8 cellular contexts compared by ENCODE assay signal in the genomic region with DNA sequence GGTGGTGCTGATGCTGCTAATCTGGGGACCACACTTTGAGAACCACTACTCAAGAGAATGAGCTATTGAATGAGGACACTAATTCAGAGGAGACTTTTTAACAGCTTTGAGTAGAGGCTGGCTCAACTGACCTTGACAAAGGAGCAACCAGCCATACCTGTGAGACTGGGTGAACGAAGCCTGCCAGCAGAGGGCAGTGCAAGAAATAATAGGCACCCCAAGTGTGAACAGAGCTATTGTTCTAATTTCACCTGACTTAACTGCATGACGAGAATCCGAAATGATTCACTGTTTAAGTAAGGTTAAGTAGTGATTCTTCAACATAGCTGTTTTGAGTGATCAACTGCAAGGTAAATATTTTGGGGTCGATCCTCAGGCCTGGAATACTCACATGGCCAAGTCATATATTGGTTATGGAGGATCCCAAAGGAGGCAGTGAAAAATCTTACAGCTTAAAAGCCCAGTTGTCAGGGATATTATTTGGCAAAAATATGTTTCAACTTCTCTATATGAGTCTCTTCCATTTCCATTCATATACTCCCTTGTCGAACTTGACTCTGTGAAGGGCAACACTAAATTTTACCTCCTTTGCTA.
DNase-seq lines count a peak whose midpoint lies in the region; ATAC-seq and TF ChIP-seq lines count a peak whose summit lies in the region.

No MANE protein-coding gene starts in this region.

- no peak overlapping the region for H3K27ac Mint-ChIP-seq in Calu3 (ENCODE audit: unreplicated experiment)

- H3K4me1 Mint-ChIP-seq in Calu3 (ENCODE audit: low read depth, unreplicated experiment), result no peaks in the 10 kb centered on the region

- H3K4me1 ChIP-seq in body of pancreas, result no peaks in the 10 kb centered on the region

- no peaks in the 10 kb centered on the region for H3K9me3 ChIP-seq in body of pancreas

- TF ChIP-seq POLR2A in body of pancreas (IDR thresholded peaks at IDR 0.05), result no peak

- H3K4me3 ChIP-seq in body of pancreas, result no peak overlapping the region

- H3K27me3 ChIP-seq in body of pancreas, result no peaks in the 10 kb centered on the region

- intact Hi-C loops in Calu3 (cut with micrococcal nuclease; ENCODE audit: unreplicated experiment), result loop anchor here (1.0 to 10.0 kb wide), 8 partner anchors 46 to 571 kb away; no protein-coding TSS in a partner anchor
- intact Hi-C loops in body of pancreas (cut with DNase I), result loop anchor here (10.0 kb wide), 1 partner anchor 578 kb away; no protein-coding TSS in a partner anchor

- H3K9me3 Mint-ChIP-seq in Calu3 (ENCODE audit: low read depth, unreplicated experiment), result no peaks in the 10 kb centered on the region

- H3K36me3 ChIP-seq in body of pancreas (replicated peaks in 1 of 2; ENCODE audit: insufficient read depth in 1 of 2, low read depth in 2 of 2), result no peaks in the 10 kb centered on the region

- no peaks in the 10 kb centered on the region for H3K27me3 Mint-ChIP-seq in Calu3 (ENCODE audit: unreplicated experiment)

- no peak overlapping the region for H3K4me3 Mint-ChIP-seq in Calu3 (ENCODE audit: low read depth, unreplicated experiment)

- DNase-seq in Calu3, result peak; percentile 81
- peak; percentile 52 for DNase-seq in RPMI7951 (ENCODE audit: low read depth)
- peak; percentile 84 to 92 (median 87) for DNase-seq in body of pancreas
- DNase-seq in left lobe of liver (ENCODE audit: low spot score), result peak; percentile 46
- peak; percentile 56 for DNase-seq in stimulated activated naive CD8-positive, alpha-beta T cell treated with anti-CD3 and anti-CD28 coated beads, Interleukin-15, Interleukin-2, amounts not matched to agents 100 U/mL and 50 U/mL, for 24 hours
- no peak for DNase-seq in NCI-H510A (lab: John Stamatoyannopoulos, UW)

- no peak overlapping the region for H3K27ac ChIP-seq in body of pancreas

- WGBS in body of pancreas, 2 donors, result 21 to 28% methylated on average over 5 of the region's 5 CpGs

- CTCF ChIA-PET in Calu3 (lab: Charles Lee), result interaction anchor here (0.6 to 1.5 kb wide), 16 partner anchors 38 to 603 kb away, joined by 3 to 24 read pairs (median 4); no protein-coding TSS in a partner anchor

- TF ChIP-seq CTCF in Calu3 (IDR thresholded peaks at IDR 0.05; ENCODE audit: unreplicated experiment) (peak; percentile 77), body of pancreas (IDR thresholded peaks at IDR 0.05) (peak; percentile 43 to 87 (median 84))

- ATAC-seq in GM19035 (IDR thresholded peaks at IDR 0.05; ENCODE audit: unreplicated experiment) (peak; percentile 97), HG03097 (IDR thresholded peaks at IDR 0.05; ENCODE audit: low FRiP score, unreplicated experiment) (peak; percentile 93), body of pancreas (peak; percentile 98), left lobe of liver (peak; percentile 80)
- peak; percentile 68 for ATAC-seq in stimulated activated naive CD8-positive, alpha-beta T cell treated with anti-CD3 and anti-CD28 coated beads, Interleukin-15, Interleukin-2, amounts not matched to agents 100 U/mL and 50 U/mL, for 24 hours

- no peaks in the 10 kb centered on the region for H3K36me3 Mint-ChIP-seq in Calu3 (ENCODE audit: insufficient read depth, unreplicated experiment)

- no TSS peak for BruUV-seq in Calu3 (replicated peaks; lab: Mats Ljungman, UMichigan)
